In the genomic region with DNA sequence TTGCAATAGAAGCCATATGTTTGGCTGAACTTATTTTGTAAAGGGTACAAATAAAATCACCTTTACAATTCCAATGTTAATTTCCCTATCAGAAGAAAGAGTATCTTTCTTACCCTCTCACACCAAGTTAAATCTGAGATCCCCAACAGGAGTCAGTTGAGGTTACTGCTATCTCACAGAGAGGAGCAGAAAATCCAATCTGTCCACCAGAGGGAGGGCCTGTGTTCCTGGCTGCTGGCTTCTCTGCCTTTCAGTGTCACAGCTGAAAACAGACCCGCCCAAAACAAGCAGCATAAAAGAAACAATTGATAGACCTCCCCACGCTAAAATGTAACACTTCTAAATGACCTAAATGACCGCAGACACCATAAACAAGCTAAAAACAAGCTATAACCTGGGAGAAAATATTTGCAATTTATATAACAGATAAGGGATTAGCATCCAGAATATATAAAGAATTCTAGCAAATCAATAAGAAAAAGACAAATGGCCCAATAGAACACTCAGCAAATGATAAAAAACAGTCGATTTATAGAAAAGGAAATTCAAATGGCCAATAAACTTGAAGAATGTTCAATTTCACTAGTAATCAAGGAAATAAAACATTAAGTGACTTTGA, we compare ENCODE assay signal across 8 cellular contexts. TPM values are rescaled to one million over a fixed set of nuclear protein-coding genes. Genes with fewer than 3 reads are reported as not detected.
DNase-seq lines count a peak whose midpoint lies in the region; ATAC-seq and TF ChIP-seq lines count a peak whose summit lies in the region.

No MANE protein-coding gene starts in this region.

- CTCF ChIA-PET in activated CD4-positive, alpha-beta T cell treated with anti-CD3 and anti-CD28 coated beads, Interleukin-2, amount 10 ng/mL, durations not matched to agents 7 days and 5 days (lab: Charles Lee): interaction anchor here (0.6 to 2.9 kb wide), 3 partner anchors 96 to 189 kb away, joined by 3 to 8 read pairs (median 5); no protein-coding TSS in a partner anchor

- H3K27me3 ChIP-seq in thoracic aorta (replicated peaks; ENCODE audit: insufficient read depth): no peaks in the 10 kb centered on the region

- POLR2A ChIA-PET in activated CD4-positive, alpha-beta T cell treated with anti-CD3 and anti-CD28 coated beads, Interleukin-2, amount 10 ng/mL, durations not matched to agents 7 days and 5 days (lab: Charles Lee): interaction anchor here (0.7 kb wide), 1 partner anchor 792 kb away, joined by 3 read pairs; no protein-coding TSS in a partner anchor

- peaks cover 4% of the 10 kb centered on the region for H3K27me3 Mint-ChIP-seq in activated CD4-positive, alpha-beta T cell treated with anti-CD3 and anti-CD28 coated beads, Interleukin-2, amount 10 ng/mL, durations not matched to agents 7 days and 5 days
- H3K27me3 Mint-ChIP-seq in endothelial cell (ENCODE audit: unreplicated experiment): no peaks in the 10 kb centered on the region
- no peaks in the 10 kb centered on the region for H3K27me3 Mint-ChIP-seq in mesothelial cell of epicardium (ENCODE audit: low read depth)

- no peaks in the 10 kb centered on the region for H3K36me3 Mint-ChIP-seq in activated CD4-positive, alpha-beta T cell treated with anti-CD3 and anti-CD28 coated beads, Interleukin-2, amount 10 ng/mL, durations not matched to agents 7 days and 5 days (ENCODE audit: low read depth)
- no peaks in the 10 kb centered on the region for H3K36me3 Mint-ChIP-seq in endothelial cell (ENCODE audit: low read depth, unreplicated experiment)
- H3K36me3 Mint-ChIP-seq in mesothelial cell of epicardium: no peaks in the 10 kb centered on the region

- H3K4me3 ChIP-seq in thoracic aorta: no peak overlapping the region

- peaks cover 8% of the 10 kb centered on the region for H3K4me1 Mint-ChIP-seq in activated CD4-positive, alpha-beta T cell treated with anti-CD3 and anti-CD28 coated beads, Interleukin-2, amount 10 ng/mL, durations not matched to agents 7 days and 5 days
- H3K4me1 Mint-ChIP-seq in endothelial cell (ENCODE audit: unreplicated experiment) (no peaks in the 10 kb centered on the region), mesothelial cell of epicardium (no peaks in the 10 kb centered on the region)

- H3K27ac Mint-ChIP-seq in activated CD4-positive, alpha-beta T cell treated with anti-CD3 and anti-CD28 coated beads, Interleukin-2, amount 10 ng/mL, durations not matched to agents 7 days and 5 days: no peak overlapping the region
- H3K27ac Mint-ChIP-seq in endothelial cell (ENCODE audit: unreplicated experiment) (no peak overlapping the region), mesothelial cell of epicardium (no peak overlapping the region)

- no peaks in the 10 kb centered on the region for H3K4me1 ChIP-seq in thoracic aorta (ENCODE audit: control insufficient read depth in 1 of 2, low read depth in 2 of 2)

- H3K9me3 Mint-ChIP-seq in activated CD4-positive, alpha-beta T cell treated with anti-CD3 and anti-CD28 coated beads, Interleukin-2, amount 10 ng/mL, durations not matched to agents 7 days and 5 days: no peaks in the 10 kb centered on the region
- H3K9me3 Mint-ChIP-seq in endothelial cell (ENCODE audit: unreplicated experiment): no peaks in the 10 kb centered on the region
- no peaks in the 10 kb centered on the region for H3K9me3 Mint-ChIP-seq in mesothelial cell of epicardium

- no peaks in the 10 kb centered on the region for H3K36me3 ChIP-seq in thoracic aorta

- no peak overlapping the region for H3K4me3 Mint-ChIP-seq in activated CD4-positive, alpha-beta T cell treated with anti-CD3 and anti-CD28 coated beads, Interleukin-2, amount 10 ng/mL, durations not matched to agents 7 days and 5 days
- no peak overlapping the region for H3K4me3 Mint-ChIP-seq in endothelial cell (ENCODE audit: unreplicated experiment)
- no peak overlapping the region for H3K4me3 Mint-ChIP-seq in mesothelial cell of epicardium

- peak; percentile 84 for DNase-seq in AG08395 (ENCODE audit: low spot score)
- DNase-seq in GM19238 (ENCODE audit: insufficient read length, low spot score): peak; percentile 46
- DNase-seq in NCI-H524 (lab: John Stamatoyannopoulos, UW): peak; percentile 43 to 78
- peak; percentile 77 for DNase-seq in activated CD4-positive, alpha-beta T cell treated with anti-CD3 and anti-CD28 coated beads, Interleukin-2, amount 10 ng/mL, durations not matched to agents 7 days and 5 days
- peak; percentile 75 for DNase-seq in endothelial cell (ENCODE audit: low spot score)
- DNase-seq in mesothelial cell of epicardium (ENCODE audit: low spot score in 2 of 2, unreplicated experiment in 2 of 2): no peak
- DNase-seq in thoracic aorta (ENCODE audit: low spot score): no peak

- peak; percentile 61 for TF ChIP-seq CTCF in endothelial cell (IDR thresholded peaks at IDR 0.05; ENCODE audit: unreplicated experiment)
- peak; percentile 20 for TF ChIP-seq CTCF in mesothelial cell of epicardium (IDR thresholded peaks at IDR 0.05; ENCODE audit: unreplicated experiment)
- TF ChIP-seq CTCF in thoracic aorta (IDR thresholded peaks at IDR 0.05): peak; percentile 37

- H3K9me3 ChIP-seq in thoracic aorta: no peaks in the 10 kb centered on the region

- H3K27ac ChIP-seq in thoracic aorta: no peak overlapping the region

- ATAC-seq in thoracic aorta (ENCODE audit: insufficient number of reproducible peaks, low FRiP score, low read depth): no peak
- no peak for ATAC-seq in GM18502 (IDR thresholded peaks at IDR 0.05; ENCODE audit: poor library complexity, unreplicated experiment)

RNA-seq across cellular contexts. Expression of gene MVB12B, which starts 24.5 kb away (rescaled TPM):
- 1 to 10 TPM; 7.3 to 7.6 TPM for total RNA-seq in activated CD4-positive, alpha-beta T cell treated with anti-CD3 and anti-CD28 coated beads, Interleukin-2, amount 10 ng/mL, durations not matched to agents 7 days and 5 days
- total RNA-seq in endothelial cell (ENCODE audit: unreplicated experiment) (18.8 TPM), mesothelial cell of epicardium (38.0 to 43.7 TPM (median 42.0 TPM) in 3 replicates), thoracic aorta (10 to 100 TPM; 18.4 to 21.7 TPM)

Comparison
In these comparisons a context has a peak if more than half of its experiments do, and no peak if none do; other contexts are left out.
1. DNase-seq: peak in AG08395 (single experiment), GM19238 (single experiment), NCI-H524 (2 of 2), activated CD4-positive, alpha-beta T cell treated with anti-CD3 and anti-CD28 coated beads, Interleukin-2, amount 10 ng/mL, durations not matched to agents 7 days and 5 days (single experiment) and endothelial cell (single experiment); none in mesothelial cell of epicardium (0 of 2) and thoracic aorta (single experiment).
2. Peak in every context shown above with its lines, with median percentiles within 50 percentile points of each other: CTCF ChIP-seq.